13 cellular contexts compared by ENCODE assay signal in genomic region chr19:55400281-55401087, GRCh38. TPM values are rescaled to one million over a fixed set of nuclear protein-coding genes. Genes with fewer than 3 reads are reported as not detected.
DNase-seq lines count a peak whose midpoint lies in the region; ATAC-seq and TF ChIP-seq lines count a peak whose summit lies in the region.
"Had no signal": no experiment of that assay in that cellular context is flagged by ENCODE, and none has a peak within 500 bp of the region (broad histone marks: within the 10 kb centered on the region; RNA-seq: fewer than 3 reads in every experiment).

No MANE protein-coding gene starts in this region.

- 0 out of 2 replicates have a peak overlapping the region, but pooled peaks have one; percentile 41 for H3K9ac ChIP-seq in BLaER1

- H3K27me3 ChIP-seq in BLaER1: no peaks in the 10 kb centered on the region
- H3K27me3 ChIP-seq: heart right ventricle, right lobe of liver, stomach had no signal

- no peak overlapping the region; the same call in 1 of the 2 replicates for H3K4me3 Mint-ChIP-seq in HFFc6
- H3K4me3 Mint-ChIP-seq: naive thymus-derived CD4-positive, alpha-beta T cell had no signal

- no peaks in the 10 kb centered on the region for H3K9me3 Mint-ChIP-seq in HFFc6
- H3K9me3 Mint-ChIP-seq: naive thymus-derived CD4-positive, alpha-beta T cell had no signal

- peaks cover 37% of the 10 kb centered on the region for H3K4me1 ChIP-seq in BLaER1
- H3K4me1 ChIP-seq: right lobe of liver had no signal

- H3K27ac ChIP-seq in BLaER1: no peak overlapping the region
- H3K27ac ChIP-seq: C4-2B, heart right ventricle, right lobe of liver, stomach had no signal

- peaks cover 14% of the 10 kb centered on the region for H3K4me1 Mint-ChIP-seq in HFFc6 (ENCODE audit: low read depth)

- peak overlapping the region; percentile 31 for H3K27ac Mint-ChIP-seq in HFFc6

- no peak for ATAC-seq in HG02870 (IDR thresholded peaks at IDR 0.05; ENCODE audit: unreplicated experiment)
- ATAC-seq: heart right ventricle; naive thymus-derived CD4-positive, alpha-beta T cell; right lobe of liver had no signal

- peaks cover 34% of the 10 kb centered on the region for H3K36me3 Mint-ChIP-seq in HFFc6 (ENCODE audit: low read depth)

- H3K4me2 ChIP-seq in BLaER1: no peak overlapping the region

- H3K9me3 ChIP-seq in BLaER1: no peaks in the 10 kb centered on the region
- H3K9me3 ChIP-seq: heart right ventricle, right lobe of liver, stomach had no signal

- peaks cover 84% of the 10 kb centered on the region for H4K20me1 ChIP-seq in BLaER1

- H3K36me3 ChIP-seq in BLaER1: peaks cover 73% of the 10 kb centered on the region

- TF ChIP-seq CTCF in HFFc6 (IDR thresholded peaks at IDR 0.05) (no peak), epithelial cell of esophagus (IDR thresholded peaks at IDR 0.05; ENCODE audit: insufficient read depth, low read depth, low read length, missing control alignments) (no peak)

- H3K27me3 Mint-ChIP-seq in HFFc6 (ENCODE audit: insufficient read depth): peaks cover 1% of the 10 kb centered on the region; the same call in 1 of the 2 replicates
- H3K27me3 Mint-ChIP-seq: naive thymus-derived CD4-positive, alpha-beta T cell had no signal

- H3K4me3 ChIP-seq in BLaER1 (no peak overlapping the region), epithelial cell of esophagus (ENCODE audit: low read length) (no peak overlapping the region)
- H3K4me3 ChIP-seq: heart right ventricle, right lobe of liver, stomach had no signal

- no peak for DNase-seq in HFFc6
- peak; percentile 70 for DNase-seq in epithelial cell of esophagus (ENCODE audit: low read depth)
- no peak for DNase-seq in DMS153 treated with DMSO at 0.1 percent for 48 hours (lab: John Stamatoyannopoulos, UW; ENCODE audit: unreplicated experiment)
- no peak for DNase-seq in SKM-1 treated with dmso at 0.1 percent for 144 hours (lab: John Stamatoyannopoulos, UW; ENCODE audit: unreplicated experiment)
- DNase-seq: heart right ventricle; left cardiac atrium; naive thymus-derived CD4-positive, alpha-beta T cell; right lobe of liver; stomach had no signal

RNA-seq across cellular contexts. Expression of gene UBE2S, which starts 7.1 kb away (rescaled TPM):
- total RNA-seq in HFFc6 (2021; fragmentation: NEBNext Ultra II Directional; extraction: Animal tissue kit (Norgen Biotek cat#: 25700)): 100 to 1,000 TPM; 181 to 356 (median 309) TPM

RNA-seq across cellular contexts. Expression of gene RPL28, which starts 14.8 kb away (rescaled TPM):
- total RNA-seq in HFFc6 (2021; fragmentation: NEBNext Ultra II Directional; extraction: Animal tissue kit (Norgen Biotek cat#: 25700)): 1,000 to 10,000 TPM; 2,082 to 2,537 (median 2,362) TPM

RNA-seq across cellular contexts. Expression of gene TMEM238, which starts 16.4 kb away (rescaled TPM):
- total RNA-seq in HFFc6 (2021; fragmentation: NEBNext Ultra II Directional; extraction: Animal tissue kit (Norgen Biotek cat#: 25700)): 1 to 10 TPM in 2 of 6 experiments, under 1 TPM in 4; 0.26 to 2.4 (median 0.64) TPM
- total RNA-seq: H4 had no signal

RNA-seq across cellular contexts. Expression of gene TMEM190, which starts 23.9 kb away (rescaled TPM):
- 1 to 10 TPM in 1 of 6 experiments, under 1 TPM in 2, not detected in 3; 0.33 to 1.1 (median 0.61) TPM for total RNA-seq in HFFc6 (2021; fragmentation: NEBNext Ultra II Directional; extraction: Animal tissue kit (Norgen Biotek cat#: 25700))
- total RNA-seq: H4; heart right ventricle; left cardiac atrium; naive thymus-derived CD4-positive, alpha-beta T cell; right lobe of liver; stomach had no signal

RNA-seq across cellular contexts. Expression of gene IL11, which starts 30.2 kb away (rescaled TPM):
- total RNA-seq in HFFc6 (2021; fragmentation: NEBNext Ultra II Directional; extraction: Animal tissue kit (Norgen Biotek cat#: 25700)): 10 to 100 TPM; 22.2 to 43.4 (median 36.1) TPM
- total RNA-seq: heart right ventricle, left cardiac atrium, right lobe of liver had no signal
